1 cellular context compared by ENCODE assay signal in genomic region chr3:123295171-123295900, GRCh38.
TF ChIP-seq lines count a peak whose summit lies in the region.

No MANE protein-coding gene starts in this region.

TF ChIP-seq in WTC11, 78 proteins besides CTCF, POLR2A, EP300 and RAD21 (continued from another document):
- TF ChIP-seq AFF4 (CRISPR knock-in tag; IDR thresholded peaks at IDR 0.05; ENCODE audit: borderline replicate concordance) (no peak), MAX (CRISPR knock-in tag; IDR thresholded peaks at IDR 0.05) (no peak), TEAD4 (CRISPR knock-in tag; IDR thresholded peaks at IDR 0.05) (no peak), SP1 (CRISPR knock-in tag; conservative IDR thresholded peaks at IDR 0.05) (no peak)
